ENCODE assay signal across 1 cellular context in the genomic region with DNA sequence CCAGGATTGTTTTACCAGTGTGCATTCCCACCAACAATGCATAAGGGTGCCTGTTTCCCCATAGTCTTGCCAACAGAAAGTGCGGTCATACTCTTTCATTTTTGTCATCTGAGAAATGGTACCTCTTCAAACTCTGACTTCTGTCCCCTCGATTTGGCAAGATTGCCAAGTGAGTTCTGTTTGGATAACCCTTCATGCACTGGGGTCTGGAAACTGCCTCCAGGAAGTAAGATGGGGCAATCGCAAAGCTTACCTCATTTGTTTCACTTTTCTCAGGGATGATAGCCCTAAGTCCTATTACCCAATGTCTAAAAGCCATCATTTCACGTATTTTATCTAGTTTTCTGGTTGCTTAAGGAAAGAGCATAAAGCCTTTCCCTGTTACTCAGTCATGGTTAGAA.
TF ChIP-seq lines count a peak whose summit lies in the region.

No MANE protein-coding gene starts in this region.

TF ChIP-seq in HepG2, 621 proteins besides CTCF, POLR2A, EP300 and RAD21 (continued from another document and continues in another):
- TF ChIP-seq HMG20A (CRISPR knock-in tag; IDR thresholded peaks at IDR 0.05; ENCODE audit: borderline replicate concordance) (peak; percentile 80; the same call in 1 of the 2 replicates), PITX1 (CRISPR knock-in tag; IDR thresholded peaks at IDR 0.05) (no peak), ZNF792 (CRISPR knock-in tag; IDR thresholded peaks at IDR 0.05) (peak; percentile 68; the same call in 1 of the 2 replicates), ATF7 (IDR thresholded peaks at IDR 0.05) (peak; percentile 40; the same call in 1 of the 2 replicates), ATF7 (CRISPR knock-in tag; IDR thresholded peaks at IDR 0.05) (no peak), ZNF468 (CRISPR knock-in tag; IDR thresholded peaks at IDR 0.05) (no peak), ZNF232 (CRISPR knock-in tag; IDR thresholded peaks at IDR 0.05; ENCODE audit: borderline replicate concordance) (no peak), KLF11 (CRISPR knock-in tag; IDR thresholded peaks at IDR 0.05) (no peak), ZNF75D (CRISPR knock-in tag; IDR thresholded peaks at IDR 0.05; ENCODE audit: borderline replicate concordance) (no peak), GATAD1 (CRISPR knock-in tag; IDR thresholded peaks at IDR 0.05) (no peak), ZMYM4 (CRISPR knock-in tag; IDR thresholded peaks at IDR 0.05) (peak; percentile 57; the same call in 1 of the 2 replicates), NPAS2 (CRISPR knock-in tag; IDR thresholded peaks at IDR 0.05; ENCODE audit: borderline replicate concordance) (no peak), SRF (IDR thresholded peaks at IDR 0.05; ENCODE audit: low read depth, low read length) (no peak), ZBTB7B (CRISPR knock-in tag; IDR thresholded peaks at IDR 0.05) (no peak), ZNF331 (CRISPR knock-in tag; IDR thresholded peaks at IDR 0.05) (peak; percentile 52; the same call in 1 of the 2 replicates), SPEN (CRISPR knock-in tag; IDR thresholded peaks at IDR 0.05; ENCODE audit: low read depth) (no peak), ZNF577 (CRISPR knock-in tag; IDR thresholded peaks at IDR 0.05; ENCODE audit: borderline replicate concordance, low read depth) (no peak)
- TF ChIP-seq, protein P1, sequence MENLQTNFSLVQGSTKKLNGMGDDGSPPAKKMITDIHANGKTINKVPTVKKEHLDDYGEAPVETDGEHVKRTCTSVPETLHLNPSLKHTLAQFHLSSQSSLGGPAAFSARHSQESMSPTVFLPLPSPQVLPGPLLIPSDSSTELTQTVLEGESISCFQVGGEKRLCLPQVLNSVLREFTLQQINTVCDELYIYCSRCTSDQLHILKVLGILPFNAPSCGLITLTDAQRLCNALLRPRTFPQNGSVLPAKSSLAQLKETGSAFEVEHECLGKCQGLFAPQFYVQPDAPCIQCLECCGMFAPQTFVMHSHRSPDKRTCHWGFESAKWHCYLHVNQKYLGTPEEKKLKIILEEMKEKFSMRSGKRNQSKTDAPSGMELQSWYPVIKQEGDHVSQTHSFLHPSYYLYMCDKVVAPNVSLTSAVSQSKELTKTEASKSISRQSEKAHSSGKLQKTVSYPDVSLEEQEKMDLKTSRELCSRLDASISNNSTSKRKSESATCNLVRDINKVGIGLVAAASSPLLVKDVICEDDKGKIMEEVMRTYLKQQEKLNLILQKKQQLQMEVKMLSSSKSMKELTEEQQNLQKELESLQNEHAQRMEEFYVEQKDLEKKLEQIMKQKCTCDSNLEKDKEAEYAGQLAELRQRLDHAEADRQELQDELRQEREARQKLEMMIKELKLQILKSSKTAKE (CRISPR knock-in tag; IDR thresholded peaks at IDR 0.05; ENCODE audit: borderline replicate concordance) = no peak
- TF ChIP-seq, protein P2, sequence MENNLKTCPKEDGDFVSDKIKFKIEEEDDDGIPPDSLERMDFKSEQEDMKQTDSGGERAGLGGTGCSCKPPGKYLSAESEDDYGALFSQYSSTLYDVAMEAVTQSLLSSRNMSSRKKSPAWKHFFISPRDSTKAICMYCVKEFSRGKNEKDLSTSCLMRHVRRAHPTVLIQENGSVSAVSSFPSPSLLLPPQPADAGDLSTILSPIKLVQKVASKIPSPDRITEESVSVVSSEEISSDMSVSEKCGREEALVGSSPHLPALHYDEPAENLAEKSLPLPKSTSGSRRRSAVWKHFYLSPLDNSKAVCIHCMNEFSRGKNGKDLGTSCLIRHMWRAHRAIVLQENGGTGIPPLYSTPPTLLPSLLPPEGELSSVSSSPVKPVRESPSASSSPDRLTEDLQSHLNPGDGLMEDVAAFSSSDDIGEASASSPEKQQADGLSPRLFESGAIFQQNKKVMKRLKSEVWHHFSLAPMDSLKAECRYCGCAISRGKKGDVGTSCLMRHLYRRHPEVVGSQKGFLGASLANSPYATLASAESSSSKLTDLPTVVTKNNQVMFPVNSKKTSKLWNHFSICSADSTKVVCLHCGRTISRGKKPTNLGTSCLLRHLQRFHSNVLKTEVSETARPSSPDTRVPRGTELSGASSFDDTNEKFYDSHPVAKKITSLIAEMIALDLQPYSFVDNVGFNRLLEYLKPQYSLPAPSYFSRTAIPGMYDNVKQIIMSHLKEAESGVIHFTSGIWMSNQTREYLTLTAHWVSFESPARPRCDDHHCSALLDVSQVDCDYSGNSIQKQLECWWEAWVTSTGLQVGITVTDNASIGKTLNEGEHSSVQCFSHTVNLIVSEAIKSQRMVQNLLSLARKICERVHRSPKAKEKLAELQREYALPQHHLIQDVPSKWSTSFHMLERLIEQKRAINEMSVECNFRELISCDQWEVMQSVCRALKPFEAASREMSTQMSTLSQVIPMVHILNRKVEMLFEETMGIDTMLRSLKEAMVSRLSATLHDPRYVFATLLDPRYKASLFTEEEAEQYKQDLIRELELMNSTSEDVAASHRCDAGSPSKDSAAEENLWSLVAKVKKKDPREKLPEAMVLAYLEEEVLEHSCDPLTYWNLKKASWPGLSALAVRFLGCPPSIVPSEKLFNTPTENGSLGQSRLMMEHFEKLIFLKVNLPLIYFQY (CRISPR knock-in tag; IDR thresholded peaks at IDR 0.05; ENCODE audit: borderline replicate concordance) = no peak
- TF ChIP-seq, protein P3, sequence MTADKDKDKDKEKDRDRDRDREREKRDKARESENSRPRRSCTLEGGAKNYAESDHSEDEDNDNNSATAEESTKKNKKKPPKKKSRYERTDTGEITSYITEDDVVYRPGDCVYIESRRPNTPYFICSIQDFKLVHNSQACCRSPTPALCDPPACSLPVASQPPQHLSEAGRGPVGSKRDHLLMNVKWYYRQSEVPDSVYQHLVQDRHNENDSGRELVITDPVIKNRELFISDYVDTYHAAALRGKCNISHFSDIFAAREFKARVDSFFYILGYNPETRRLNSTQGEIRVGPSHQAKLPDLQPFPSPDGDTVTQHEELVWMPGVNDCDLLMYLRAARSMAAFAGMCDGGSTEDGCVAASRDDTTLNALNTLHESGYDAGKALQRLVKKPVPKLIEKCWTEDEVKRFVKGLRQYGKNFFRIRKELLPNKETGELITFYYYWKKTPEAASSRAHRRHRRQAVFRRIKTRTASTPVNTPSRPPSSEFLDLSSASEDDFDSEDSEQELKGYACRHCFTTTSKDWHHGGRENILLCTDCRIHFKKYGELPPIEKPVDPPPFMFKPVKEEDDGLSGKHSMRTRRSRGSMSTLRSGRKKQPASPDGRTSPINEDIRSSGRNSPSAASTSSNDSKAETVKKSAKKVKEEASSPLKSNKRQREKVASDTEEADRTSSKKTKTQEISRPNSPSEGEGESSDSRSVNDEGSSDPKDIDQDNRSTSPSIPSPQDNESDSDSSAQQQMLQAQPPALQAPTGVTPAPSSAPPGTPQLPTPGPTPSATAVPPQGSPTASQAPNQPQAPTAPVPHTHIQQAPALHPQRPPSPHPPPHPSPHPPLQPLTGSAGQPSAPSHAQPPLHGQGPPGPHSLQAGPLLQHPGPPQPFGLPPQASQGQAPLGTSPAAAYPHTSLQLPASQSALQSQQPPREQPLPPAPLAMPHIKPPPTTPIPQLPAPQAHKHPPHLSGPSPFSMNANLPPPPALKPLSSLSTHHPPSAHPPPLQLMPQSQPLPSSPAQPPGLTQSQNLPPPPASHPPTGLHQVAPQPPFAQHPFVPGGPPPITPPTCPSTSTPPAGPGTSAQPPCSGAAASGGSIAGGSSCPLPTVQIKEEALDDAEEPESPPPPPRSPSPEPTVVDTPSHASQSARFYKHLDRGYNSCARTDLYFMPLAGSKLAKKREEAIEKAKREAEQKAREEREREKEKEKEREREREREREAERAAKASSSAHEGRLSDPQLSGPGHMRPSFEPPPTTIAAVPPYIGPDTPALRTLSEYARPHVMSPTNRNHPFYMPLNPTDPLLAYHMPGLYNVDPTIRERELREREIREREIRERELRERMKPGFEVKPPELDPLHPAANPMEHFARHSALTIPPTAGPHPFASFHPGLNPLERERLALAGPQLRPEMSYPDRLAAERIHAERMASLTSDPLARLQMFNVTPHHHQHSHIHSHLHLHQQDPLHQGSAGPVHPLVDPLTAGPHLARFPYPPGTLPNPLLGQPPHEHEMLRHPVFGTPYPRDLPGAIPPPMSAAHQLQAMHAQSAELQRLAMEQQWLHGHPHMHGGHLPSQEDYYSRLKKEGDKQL (CRISPR knock-in tag; IDR thresholded peaks at IDR 0.05; ENCODE audit: low read depth) = no peak
- TF ChIP-seq, protein P4, sequence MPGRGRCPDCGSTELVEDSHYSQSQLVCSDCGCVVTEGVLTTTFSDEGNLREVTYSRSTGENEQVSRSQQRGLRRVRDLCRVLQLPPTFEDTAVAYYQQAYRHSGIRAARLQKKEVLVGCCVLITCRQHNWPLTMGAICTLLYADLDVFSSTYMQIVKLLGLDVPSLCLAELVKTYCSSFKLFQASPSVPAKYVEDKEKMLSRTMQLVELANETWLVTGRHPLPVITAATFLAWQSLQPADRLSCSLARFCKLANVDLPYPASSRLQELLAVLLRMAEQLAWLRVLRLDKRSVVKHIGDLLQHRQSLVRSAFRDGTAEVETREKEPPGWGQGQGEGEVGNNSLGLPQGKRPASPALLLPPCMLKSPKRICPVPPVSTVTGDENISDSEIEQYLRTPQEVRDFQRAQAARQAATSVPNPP (CRISPR knock-in tag; IDR thresholded peaks at IDR 0.05) = no peak
- TF ChIP-seq, protein P5, sequence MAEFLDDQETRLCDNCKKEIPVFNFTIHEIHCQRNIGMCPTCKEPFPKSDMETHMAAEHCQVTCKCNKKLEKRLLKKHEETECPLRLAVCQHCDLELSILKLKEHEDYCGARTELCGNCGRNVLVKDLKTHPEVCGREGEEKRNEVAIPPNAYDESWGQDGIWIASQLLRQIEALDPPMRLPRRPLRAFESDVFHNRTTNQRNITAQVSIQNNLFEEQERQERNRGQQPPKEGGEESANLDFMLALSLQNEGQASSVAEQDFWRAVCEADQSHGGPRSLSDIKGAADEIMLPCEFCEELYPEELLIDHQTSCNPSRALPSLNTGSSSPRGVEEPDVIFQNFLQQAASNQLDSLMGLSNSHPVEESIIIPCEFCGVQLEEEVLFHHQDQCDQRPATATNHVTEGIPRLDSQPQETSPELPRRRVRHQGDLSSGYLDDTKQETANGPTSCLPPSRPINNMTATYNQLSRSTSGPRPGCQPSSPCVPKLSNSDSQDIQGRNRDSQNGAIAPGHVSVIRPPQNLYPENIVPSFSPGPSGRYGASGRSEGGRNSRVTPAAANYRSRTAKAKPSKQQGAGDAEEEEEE (CRISPR knock-in tag; IDR thresholded peaks at IDR 0.05; ENCODE audit: borderline replicate concordance) = no peak
- TF ChIP-seq, protein P6, sequence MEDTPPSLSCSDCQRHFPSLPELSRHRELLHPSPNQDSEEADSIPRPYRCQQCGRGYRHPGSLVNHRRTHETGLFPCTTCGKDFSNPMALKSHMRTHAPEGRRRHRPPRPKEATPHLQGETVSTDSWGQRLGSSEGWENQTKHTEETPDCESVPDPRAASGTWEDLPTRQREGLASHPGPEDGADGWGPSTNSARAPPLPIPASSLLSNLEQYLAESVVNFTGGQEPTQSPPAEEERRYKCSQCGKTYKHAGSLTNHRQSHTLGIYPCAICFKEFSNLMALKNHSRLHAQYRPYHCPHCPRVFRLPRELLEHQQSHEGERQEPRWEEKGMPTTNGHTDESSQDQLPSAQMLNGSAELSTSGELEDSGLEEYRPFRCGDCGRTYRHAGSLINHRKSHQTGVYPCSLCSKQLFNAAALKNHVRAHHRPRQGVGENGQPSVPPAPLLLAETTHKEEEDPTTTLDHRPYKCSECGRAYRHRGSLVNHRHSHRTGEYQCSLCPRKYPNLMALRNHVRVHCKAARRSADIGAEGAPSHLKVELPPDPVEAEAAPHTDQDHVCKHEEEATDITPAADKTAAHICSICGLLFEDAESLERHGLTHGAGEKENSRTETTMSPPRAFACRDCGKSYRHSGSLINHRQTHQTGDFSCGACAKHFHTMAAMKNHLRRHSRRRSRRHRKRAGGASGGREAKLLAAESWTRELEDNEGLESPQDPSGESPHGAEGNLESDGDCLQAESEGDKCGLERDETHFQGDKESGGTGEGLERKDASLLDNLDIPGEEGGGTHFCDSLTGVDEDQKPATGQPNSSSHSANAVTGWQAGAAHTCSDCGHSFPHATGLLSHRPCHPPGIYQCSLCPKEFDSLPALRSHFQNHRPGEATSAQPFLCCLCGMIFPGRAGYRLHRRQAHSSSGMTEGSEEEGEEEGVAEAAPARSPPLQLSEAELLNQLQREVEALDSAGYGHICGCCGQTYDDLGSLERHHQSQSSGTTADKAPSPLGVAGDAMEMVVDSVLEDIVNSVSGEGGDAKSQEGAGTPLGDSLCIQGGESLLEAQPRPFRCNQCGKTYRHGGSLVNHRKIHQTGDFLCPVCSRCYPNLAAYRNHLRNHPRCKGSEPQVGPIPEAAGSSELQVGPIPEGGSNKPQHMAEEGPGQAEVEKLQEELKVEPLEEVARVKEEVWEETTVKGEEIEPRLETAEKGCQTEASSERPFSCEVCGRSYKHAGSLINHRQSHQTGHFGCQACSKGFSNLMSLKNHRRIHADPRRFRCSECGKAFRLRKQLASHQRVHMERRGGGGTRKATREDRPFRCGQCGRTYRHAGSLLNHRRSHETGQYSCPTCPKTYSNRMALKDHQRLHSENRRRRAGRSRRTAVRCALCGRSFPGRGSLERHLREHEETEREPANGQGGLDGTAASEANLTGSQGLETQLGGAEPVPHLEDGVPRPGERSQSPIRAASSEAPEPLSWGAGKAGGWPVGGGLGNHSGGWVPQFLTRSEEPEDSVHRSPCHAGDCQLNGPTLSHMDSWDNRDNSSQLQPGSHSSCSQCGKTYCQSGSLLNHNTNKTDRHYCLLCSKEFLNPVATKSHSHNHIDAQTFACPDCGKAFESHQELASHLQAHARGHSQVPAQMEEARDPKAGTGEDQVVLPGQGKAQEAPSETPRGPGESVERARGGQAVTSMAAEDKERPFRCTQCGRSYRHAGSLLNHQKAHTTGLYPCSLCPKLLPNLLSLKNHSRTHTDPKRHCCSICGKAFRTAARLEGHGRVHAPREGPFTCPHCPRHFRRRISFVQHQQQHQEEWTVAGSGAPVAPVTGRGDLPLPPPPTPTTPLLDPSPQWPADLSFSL (CRISPR knock-in tag; IDR thresholded peaks at IDR 0.05) = no peak
- TF ChIP-seq, protein P7, sequence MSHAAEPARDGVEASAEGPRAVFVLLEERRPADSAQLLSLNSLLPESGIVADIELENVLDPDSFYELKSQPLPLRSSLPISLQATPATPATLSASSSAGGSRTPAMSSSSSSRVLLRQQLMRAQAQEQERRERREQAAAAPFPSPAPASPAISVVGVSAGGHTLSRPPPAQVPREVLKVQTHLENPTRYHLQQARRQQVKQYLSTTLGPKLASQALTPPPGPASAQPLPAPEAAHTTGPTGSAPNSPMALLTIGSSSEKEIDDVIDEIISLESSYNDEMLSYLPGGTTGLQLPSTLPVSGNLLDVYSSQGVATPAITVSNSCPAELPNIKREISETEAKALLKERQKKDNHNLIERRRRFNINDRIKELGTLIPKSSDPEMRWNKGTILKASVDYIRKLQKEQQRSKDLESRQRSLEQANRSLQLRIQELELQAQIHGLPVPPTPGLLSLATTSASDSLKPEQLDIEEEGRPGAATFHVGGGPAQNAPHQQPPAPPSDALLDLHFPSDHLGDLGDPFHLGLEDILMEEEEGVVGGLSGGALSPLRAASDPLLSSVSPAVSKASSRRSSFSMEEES (CRISPR knock-in tag; IDR thresholded peaks at IDR 0.05) = no peak
